In genomic region chr3:50862221-50862620, GRCh38 we compare ENCODE assay signal across 23 cellular contexts.
DNase-seq lines count a peak whose midpoint lies in the region; ATAC-seq, FAIRE-seq and TF ChIP-seq lines count a peak whose summit lies in the region.
"Had no signal": no experiment of that assay in that cellular context is flagged by ENCODE, and none has a peak within 500 bp of the region (broad histone marks: within the 10 kb centered on the region; RNA-seq: fewer than 3 reads in every experiment).

No MANE protein-coding gene starts in this region.

- no peak overlapping the region for H3K4me2 ChIP-seq in K562 (ENCODE audit: insufficient read depth, low read length)
- no peak overlapping the region for H3K4me2 ChIP-seq in GM23248 (ENCODE audit: unreplicated experiment)

- no peak overlapping the region for H2AFZ ChIP-seq in K562 (ENCODE audit: low read depth, low read length)
- no peak overlapping the region for H2AFZ ChIP-seq in GM23248

- no peaks in the 10 kb centered on the region for H4K20me1 ChIP-seq in K562 (replicated peaks; ENCODE audit: control insufficient read depth, insufficient read depth, low read length)
- no peaks in the 10 kb centered on the region for H4K20me1 ChIP-seq in GM23248 (ENCODE audit: insufficient read depth)

- no peak overlapping the region for H3K27ac ChIP-seq in C4-2B
- H3K27ac ChIP-seq in K562 (ENCODE audit: extremely low read depth, low read depth, low read length): no peak overlapping the region
- no peak overlapping the region for H3K27ac ChIP-seq in GM23248
- no peak overlapping the region for H3K27ac ChIP-seq in esophagus muscularis mucosa (replicated peaks in 1 of 4)

- H3K36me3 ChIP-seq in K562 (ENCODE audit: control insufficient read depth, insufficient read depth, low read length) (no peaks in the 10 kb centered on the region), GM23248 (ENCODE audit: low read depth) (no peaks in the 10 kb centered on the region), esophagus muscularis mucosa (no peaks in the 10 kb centered on the region)

- H3K4me3 ChIP-seq in K562 (no peak overlapping the region), GM23248 (no peak overlapping the region), esophagus muscularis mucosa (no peak overlapping the region)

- TF ChIP-seq CTCF in C4-2B (conservative IDR thresholded peaks at IDR 0.05): 0 out of 2 replicates have a peak, but pooled peaks have one; percentile 12
- TF ChIP-seq CTCF in GM12872 (IDR thresholded peaks at IDR 0.05; ENCODE audit: insufficient read depth, low read depth, low read length): 0 out of 3 replicates have a peak, but pooled peaks have one; percentile 11
- 0 out of 6 replicates have a peak, but pooled peaks of 2 of the 3 experiments have one; percentile 14 to 17 for TF ChIP-seq CTCF in K562 (IDR thresholded peaks at IDR 0.05 in 2 of 3, conservative IDR thresholded peaks at IDR 0.05 in 1 of 3; ENCODE audit: insufficient read depth in 2 of 3, low read depth in 1 of 3, low read length in 3 of 3)
- no peak for TF ChIP-seq CTCF in esophagus muscularis mucosa (IDR thresholded peaks at IDR 0.05)

- intact Hi-C loops in K562 (cut with micrococcal nuclease) (no loop called here), esophagus muscularis mucosa (cut with DNase I) (no loop called here)

- no peak for ATAC-seq in K562
- ATAC-seq: sciatic nerve; stimulated activated naive CD8-positive, alpha-beta T cell treated with anti-CD3 and anti-CD28 coated beads, Interleukin-15, Interleukin-2, amounts not matched to agents 100 U/mL and 50 U/mL, for 24 hours had no signal

- H3K9ac ChIP-seq in K562 (ENCODE audit: insufficient read depth in 1 of 2, low read depth in 2 of 2, low read length in 2 of 2): no peak overlapping the region
- no peak overlapping the region for H3K9ac ChIP-seq in GM23248

- POLR2A ChIA-PET in K562 (lab: Yijun Ruan, JAX): no interaction called here

- no peak for TF ChIP-seq POLR2A in K562 (conservative IDR thresholded peaks at IDR 0.05)
- TF ChIP-seq POLR2A in esophagus muscularis mucosa (IDR thresholded peaks at IDR 0.05; ENCODE audit: low read depth): no peak

- no TSS peak for BruUV-seq in K562 (replicated peaks; lab: Mats Ljungman, UMichigan)

- H3K9me1 ChIP-seq in K562 (ENCODE audit: control insufficient read depth, insufficient read depth, low read length): no peaks in the 10 kb centered on the region

- H3F3A ChIP-seq in GM23248 (ENCODE audit: insufficient read depth): no peaks in the 10 kb centered on the region

- H3K79me2 ChIP-seq in K562 (ENCODE audit: control insufficient read depth, insufficient read depth, low read length) (no peaks in the 10 kb centered on the region), GM23248 (ENCODE audit: insufficient read depth) (no peaks in the 10 kb centered on the region)

- CTCF ChIA-PET in K562 (lab: Yijun Ruan, JAX; ENCODE audit: low intra/inter-chr PET ratio): no interaction called here

- no peaks in the 10 kb centered on the region for H3K9me2 ChIP-seq in GM23248 (ENCODE audit: insufficient read depth)

- H3K4me1 ChIP-seq in K562 (replicated peaks in 1 of 2; ENCODE audit: control insufficient read depth in 2 of 2, insufficient read depth in 2 of 2, low read length in 2 of 2) (no peaks in the 10 kb centered on the region), GM23248 (ENCODE audit: insufficient read depth) (no peaks in the 10 kb centered on the region), esophagus muscularis mucosa (peaks cover 0 to 7% (median 3%) of the 10 kb centered on the region in 4 donors)

- no peaks in the 10 kb centered on the region for H3K9me3 ChIP-seq in K562 (replicated peaks; ENCODE audit: control insufficient read depth, insufficient read depth, low read depth, low read length)
- no peaks in the 10 kb centered on the region for H3K9me3 ChIP-seq in GM23248 (ENCODE audit: low read depth)
- H3K9me3 ChIP-seq in esophagus muscularis mucosa: peaks cover 0 to 10% (median 3%) of the 10 kb centered on the region in 4 donors

- no peak for TF ChIP-seq RAD21 in K562 (CRISPR knock-in tag; conservative IDR thresholded peaks at IDR 0.05 in 1 of 2, IDR thresholded peaks at IDR 0.05 in 1 of 2)

- H3K27me3 ChIP-seq in K562 (ENCODE audit: control insufficient read depth in 2 of 2, insufficient read depth in 2 of 2, low read length in 2 of 2): no peaks in the 10 kb centered on the region; a peak in 1 of 5 replicates
- H3K27me3 ChIP-seq in GM23248 (replicated peaks; ENCODE audit: insufficient read depth): no peaks in the 10 kb centered on the region
- H3K27me3 ChIP-seq in esophagus muscularis mucosa: no peaks in the 10 kb centered on the region

- WGBS in K562 (ENCODE audit: insufficient coverage, low coverage, missing lambda C conversion rate): 0% methylated on average over 3 of the region's 3 CpGs
- WGBS in GM23248 (ENCODE audit: low coverage in 1 of 2, low lambda C conversion rate in 2 of 2, missing lambda C conversion rate in 2 of 2), 2 experiments: 18 to 21% methylated on average over 3 of the region's 3 CpGs
- 77% methylated on average over 3 of the region's 3 CpGs for WGBS in esophagus muscularis mucosa

- FAIRE-seq in K562 (lab: Jason Lieb, UNC): no peak
- FAIRE-seq: keratinocyte, TTC549 had no signal

- no peak for TF ChIP-seq EP300 in K562 (IDR thresholded peaks at IDR 0.05; ENCODE audit: low read length)
- no peak for TF ChIP-seq EP300 in esophagus muscularis mucosa (IDR thresholded peaks at IDR 0.05)

- in situ Hi-C loops in K562 (cut with MboI): no loop called here
- in situ Hi-C loops in GM23248 (cut with MboI): no loop called here

- DNase-seq in NCI-H187 treated with DMSO at 0.1 percent for 48 hours (lab: John Stamatoyannopoulos, UW) (peak; percentile 23), K562 (ENCODE audit: extremely low read depth in 1 of 4, low spot score in 3 of 4) (peak in 1 of 4 experiments; percentile 1), GM23248 (no peak), esophagus muscularis mucosa (ENCODE audit: extremely low spot score) (no peak), anterior cingulate cortex (lab: John Stamatoyannopoulos, UW) (no peak), globus pallidus (ENCODE audit: low spot score) (no peak)
- DNase-seq: activated CD4-positive, alpha-beta T cell treated with anti-CD3 and anti-CD28 coated beads, Interleukin-2, amount 50 U/mL, for 1 hour; activated naive CD4-positive, alpha-beta T cell; aorta; CD8-positive, alpha-beta memory T cell; cerebellar nuclear complex; effector memory CD4-positive, alpha-beta T cell; GDM1; head of caudate nucleus; NCI-H1092; NK-92 treated with Interleukin-12 subunit alpha and Interleukin-12 subunit beta, amount 100 ng/mL, for 24 hours; stimulated activated naive CD8-positive, alpha-beta T cell treated with anti-CD3 and anti-CD28 coated beads, Interleukin-15, Interleukin-2, amounts not matched to agents 100 U/mL and 50 U/mL, for 24 hours; trophoblast cell had no signal

TF ChIP-seq in K562, 482 proteins besides CTCF, POLR2A, EP300 and RAD21 (continues in another document):
- TF ChIP-seq FOXA3 (CRISPR knock-in tag; conservative IDR thresholded peaks at IDR 0.05 in 1 of 2, IDR thresholded peaks at IDR 0.05 in 1 of 2) (no peak), ZNF655 (CRISPR knock-in tag; IDR thresholded peaks at IDR 0.05) (no peak), RBBP5 (IDR thresholded peaks at IDR 0.05; ENCODE audit: borderline replicate concordance, insufficient read depth, low read length, poor library complexity, severe bottlenecking) (no peak), FOXM1 (IDR thresholded peaks at IDR 0.05; ENCODE audit: low read depth) (no peak), FOXM1 (CRISPR knock-in tag; IDR thresholded peaks at IDR 0.05; ENCODE audit: low read depth) (no peak), NCOA4 (IDR thresholded peaks at IDR 0.05; ENCODE audit: partially characterized antibody) (no peak), STAT6 (CRISPR knock-in tag; IDR thresholded peaks at IDR 0.05) (no peak), HDGF (IDR thresholded peaks at IDR 0.05) (no peak), YY1 (IDR thresholded peaks at IDR 0.05; ENCODE audit: borderline replicate concordance in 1 of 3, control insufficient read depth in 1 of 3, extremely low read depth in 1 of 3, insufficient read depth in 3 of 3, insufficient read length in 1 of 3, insufficient replicate concordance in 2 of 3, low read depth in 1 of 3, low read length in 2 of 3) (no peak)

Comparison
In these comparisons a context has a peak if more than half of its experiments do, and no peak if none do; other contexts are left out.
1. CTCF ChIP-seq: peak in C4-2B (single experiment), GM12872 (single experiment) and K562 (2 of 3); none in esophagus muscularis mucosa (0 of 3).